Comparison of ENCODE assay signal across 8 cellular contexts in genomic region chr11:111765984-111766833, GRCh38. TPM values are rescaled to one million over a fixed set of nuclear protein-coding genes. Genes with fewer than 3 reads are reported as not detected.
DNase-seq lines count a peak whose midpoint lies in the region; ATAC-seq, FAIRE-seq and TF ChIP-seq lines count a peak whose summit lies in the region.

TSS of gene PPP2R1B (minus strand) at chr11:111766389. CDS start at chr11:111766361, 28 bp downstream.

- peak within 1 kb of the TSS; percentile 98 for H3K27ac Mint-ChIP-seq in WTC11

- no peaks in the 10 kb centered on the region for H3K9me3 ChIP-seq in A549
- no peaks in the 10 kb centered on the region for H3K9me3 ChIP-seq in spleen

- H3K27ac ChIP-seq in A549 (peak within 1 kb of the TSS; percentile 79 to 94), spleen (peak within 1 kb of the TSS; percentile 46 to 87 (median 80))

- intact Hi-C loops in spleen (cut with DNase I; ENCODE audit: low total_unique reads), result no loop called here

- peak within 1 kb of the TSS; percentile 99 for H3K4me2 ChIP-seq in A549

- H3K36me3 ChIP-seq in bronchial epithelial cell (ENCODE audit: control insufficient read depth, insufficient read depth, low read length) (peaks cover 5% of the 10 kb centered on the region), spleen (peaks cover 0 to 33% (median 19%) of the 10 kb centered on the region in 6 donors)

- TF ChIP-seq RAD21 in A549 (conservative IDR thresholded peaks at IDR 0.05 in 1 of 2, IDR thresholded peaks at IDR 0.05 in 1 of 2), result no peak

- peak; percentile 62 to 82 for DNase-seq in A549 (ENCODE audit: low read depth in 1 of 2, low spot score in 1 of 2)
- DNase-seq in NCI-H2196 (lab: John Stamatoyannopoulos, UW; ENCODE audit: unreplicated experiment), result peak; percentile 65
- peak; percentile 74 for DNase-seq in WTC11 (ENCODE audit: low spot score)
- DNase-seq in bronchial epithelial cell (ENCODE audit: low read depth), result peak; percentile 74
- DNase-seq in iPS-NIHi7 (ENCODE audit: extremely low spot score), result peak; percentile 97
- DNase-seq in spleen, result peak; percentile 94

- TF ChIP-seq CTCF in A549 (IDR thresholded peaks at IDR 0.05) (no peak), WTC11 (IDR thresholded peaks at IDR 0.05) (no peak), bronchial epithelial cell (IDR thresholded peaks at IDR 0.05; ENCODE audit: insufficient read depth, low read length, severe bottlenecking) (no peak), spleen (IDR thresholded peaks at IDR 0.05 in 8 of 11, conservative IDR thresholded peaks at IDR 0.05 in 3 of 11) (no peak)

- CTCF ChIA-PET in A549 (lab: Yijun Ruan, JAX) (interaction anchor here (0.7 to 5.9 kb wide), 7 partner anchors 12 to 180 kb away, joined by 3 to 49 read pairs (median 5); no protein-coding TSS in a partner anchor), WTC11 (lab: Charles Lee) (interaction anchor here (0.9 to 2.2 kb wide), 8 partner anchors 11 to 311 kb away, joined by 3 to 18 read pairs (median 6); partner anchors contain the start of gene ALG9)

- ATAC-seq in A549, result peak; percentile 96 to 97
- peak; percentile 90 for ATAC-seq in HG03066 (IDR thresholded peaks at IDR 0.05; ENCODE audit: low read depth, unreplicated experiment)
- ATAC-seq in WTC11, result peak; percentile 90

- H3K4me1 ChIP-seq in A549 (peaks cover 13% of the 10 kb centered on the region; the same call in 1 of the 3 replicates), spleen (peaks cover 8 to 54% (median 27%) of the 10 kb centered on the region in 6 donors)

- H3K27me3 ChIP-seq in bronchial epithelial cell (ENCODE audit: control insufficient read depth, insufficient read depth, low read length), result no peaks in the 10 kb centered on the region
- no peaks in the 10 kb centered on the region for H3K27me3 ChIP-seq in spleen (replicated peaks in 1 of 7)

- H3K36me3 Mint-ChIP-seq in WTC11, result peaks cover 34% of the 10 kb centered on the region

- FAIRE-seq in A549 (lab: Jason Lieb, UNC) (no peak), bronchial epithelial cell (lab: Jason Lieb, UNC) (no peak)

- peak; percentile 82 for TF ChIP-seq POLR2A in A549 (IDR thresholded peaks at IDR 0.05; ENCODE audit: low read length)
- TF ChIP-seq POLR2A in GM18526 (IDR thresholded peaks at IDR 0.05; ENCODE audit: extremely low read depth, insufficient read length), result peak; percentile 69
- TF ChIP-seq POLR2A in spleen (IDR thresholded peaks at IDR 0.05), result no peak

- H3K4me3 Mint-ChIP-seq in WTC11, result peak within 1 kb of the TSS; percentile 87

- no peak for TF ChIP-seq EP300 in A549 (IDR thresholded peaks at IDR 0.05)

- peak within 1 kb of the TSS; percentile 97 for H3K4me3 ChIP-seq in A549
- H3K4me3 ChIP-seq in bronchial epithelial cell (ENCODE audit: low read depth, low read length), result peak within 1 kb of the TSS; percentile 92
- H3K4me3 ChIP-seq in spleen, result peak within 1 kb of the TSS; percentile 87 to 98 (median 92)

- POLR2A ChIA-PET in A549 (lab: Yijun Ruan, JAX), result interaction anchor here (0.6 to 1.4 kb wide), 6 partner anchors 11 to 164 kb away, joined by 3 to 4 read pairs (median 4); no protein-coding TSS in a partner anchor
- POLR2A ChIA-PET in WTC11 (lab: Charles Lee), result interaction anchor here (0.8 to 1.4 kb wide), 9 partner anchors 11 to 227 kb away, joined by 3 to 6 read pairs (median 4); partner anchors contain the start of genes ALG9 and SIK2

- peaks cover 44% of the 10 kb centered on the region for H3K4me1 Mint-ChIP-seq in WTC11

- H3K27me3 Mint-ChIP-seq in WTC11 (ENCODE audit: low read depth), result no peaks in the 10 kb centered on the region

- no peaks in the 10 kb centered on the region for H3K9me3 Mint-ChIP-seq in WTC11

- WGBS in A549 (ENCODE audit: missing lambda C conversion rate), result 2% methylated on average over 15 of the region's 61 CpGs
- 0 to 2% (median 0%) methylated on average over 41 to 61 of the region's 61 CpGs for WGBS in spleen, 5 donors

TF ChIP-seq in A549, 52 proteins besides CTCF, POLR2A, EP300 and RAD21:
- TF ChIP-seq KDM5A (IDR thresholded peaks at IDR 0.05) (peak; percentile 42; the same call in 1 of the 2 replicates), PHF8 (IDR thresholded peaks at IDR 0.05; ENCODE audit: borderline replicate concordance, low read depth) (peak; percentile 52), BCL3 (IDR thresholded peaks at IDR 0.05) (peak; percentile 75; the same call in 1 of the 3 replicates), JUN (IDR thresholded peaks at IDR 0.05) (peak in 1 of 2 experiments; percentile 55; a peak in 2 of 5 replicates), ZC3H11A (IDR thresholded peaks at IDR 0.05) (no peak), GATA3 (IDR thresholded peaks at IDR 0.05; ENCODE audit: borderline replicate concordance) (0 out of 2 replicates have a peak, but pooled peaks have one; percentile 15)
- TF ChIP-seq, protein P1, sequence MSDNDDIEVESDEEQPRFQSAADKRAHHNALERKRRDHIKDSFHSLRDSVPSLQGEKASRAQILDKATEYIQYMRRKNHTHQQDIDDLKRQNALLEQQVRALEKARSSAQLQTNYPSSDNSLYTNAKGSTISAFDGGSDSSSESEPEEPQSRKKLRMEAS (IDR thresholded peaks at IDR 0.05), result peak; percentile 50
- TF ChIP-seq, protein P2, sequence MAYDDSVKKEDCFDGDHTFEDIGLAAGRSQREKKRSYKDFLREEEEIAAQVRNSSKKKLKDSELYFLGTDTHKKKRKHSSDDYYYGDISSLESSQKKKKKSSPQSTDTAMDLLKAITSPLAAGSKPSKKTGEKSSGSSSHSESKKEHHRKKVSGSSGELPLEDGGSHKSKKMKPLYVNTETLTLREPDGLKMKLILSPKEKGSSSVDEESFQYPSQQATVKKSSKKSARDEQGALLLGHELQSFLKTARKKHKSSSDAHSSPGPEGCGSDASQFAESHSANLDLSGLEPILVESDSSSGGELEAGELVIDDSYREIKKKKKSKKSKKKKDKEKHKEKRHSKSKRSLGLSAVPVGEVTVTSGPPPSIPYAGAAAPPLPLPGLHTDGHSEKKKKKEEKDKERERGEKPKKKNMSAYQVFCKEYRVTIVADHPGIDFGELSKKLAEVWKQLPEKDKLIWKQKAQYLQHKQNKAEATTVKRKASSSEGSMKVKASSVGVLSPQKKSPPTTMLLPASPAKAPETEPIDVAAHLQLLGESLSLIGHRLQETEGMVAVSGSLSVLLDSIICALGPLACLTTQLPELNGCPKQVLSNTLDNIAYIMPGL (CRISPR knock-in tag; IDR thresholded peaks at IDR 0.05; ENCODE audit: borderline replicate concordance), result no peak

TF ChIP-seq in WTC11, 78 proteins besides CTCF, POLR2A, EP300 and RAD21 (continues in another document):
- TF ChIP-seq, protein P3, sequence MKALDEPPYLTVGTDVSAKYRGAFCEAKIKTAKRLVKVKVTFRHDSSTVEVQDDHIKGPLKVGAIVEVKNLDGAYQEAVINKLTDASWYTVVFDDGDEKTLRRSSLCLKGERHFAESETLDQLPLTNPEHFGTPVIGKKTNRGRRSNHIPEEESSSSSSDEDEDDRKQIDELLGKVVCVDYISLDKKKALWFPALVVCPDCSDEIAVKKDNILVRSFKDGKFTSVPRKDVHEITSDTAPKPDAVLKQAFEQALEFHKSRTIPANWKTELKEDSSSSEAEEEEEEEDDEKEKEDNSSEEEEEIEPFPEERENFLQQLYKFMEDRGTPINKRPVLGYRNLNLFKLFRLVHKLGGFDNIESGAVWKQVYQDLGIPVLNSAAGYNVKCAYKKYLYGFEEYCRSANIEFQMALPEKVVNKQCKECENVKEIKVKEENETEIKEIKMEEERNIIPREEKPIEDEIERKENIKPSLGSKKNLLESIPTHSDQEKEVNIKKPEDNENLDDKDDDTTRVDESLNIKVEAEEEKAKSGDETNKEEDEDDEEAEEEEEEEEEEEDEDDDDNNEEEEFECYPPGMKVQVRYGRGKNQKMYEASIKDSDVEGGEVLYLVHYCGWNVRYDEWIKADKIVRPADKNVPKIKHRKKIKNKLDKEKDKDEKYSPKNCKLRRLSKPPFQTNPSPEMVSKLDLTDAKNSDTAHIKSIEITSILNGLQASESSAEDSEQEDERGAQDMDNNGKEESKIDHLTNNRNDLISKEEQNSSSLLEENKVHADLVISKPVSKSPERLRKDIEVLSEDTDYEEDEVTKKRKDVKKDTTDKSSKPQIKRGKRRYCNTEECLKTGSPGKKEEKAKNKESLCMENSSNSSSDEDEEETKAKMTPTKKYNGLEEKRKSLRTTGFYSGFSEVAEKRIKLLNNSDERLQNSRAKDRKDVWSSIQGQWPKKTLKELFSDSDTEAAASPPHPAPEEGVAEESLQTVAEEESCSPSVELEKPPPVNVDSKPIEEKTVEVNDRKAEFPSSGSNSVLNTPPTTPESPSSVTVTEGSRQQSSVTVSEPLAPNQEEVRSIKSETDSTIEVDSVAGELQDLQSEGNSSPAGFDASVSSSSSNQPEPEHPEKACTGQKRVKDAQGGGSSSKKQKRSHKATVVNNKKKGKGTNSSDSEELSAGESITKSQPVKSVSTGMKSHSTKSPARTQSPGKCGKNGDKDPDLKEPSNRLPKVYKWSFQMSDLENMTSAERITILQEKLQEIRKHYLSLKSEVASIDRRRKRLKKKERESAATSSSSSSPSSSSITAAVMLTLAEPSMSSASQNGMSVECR (CRISPR knock-in tag; IDR thresholded peaks at IDR 0.05; ENCODE audit: borderline replicate concordance), result peak; percentile 65; the same call in 1 of the 2 replicates
- TF ChIP-seq NFE2L1 (CRISPR knock-in tag; IDR thresholded peaks at IDR 0.05) (peak; percentile 45; the same call in 1 of the 2 replicates), ZNF121 (CRISPR knock-in tag; IDR thresholded peaks at IDR 0.05) (no peak), JAZF1 (CRISPR knock-in tag; IDR thresholded peaks at IDR 0.05) (no peak)
- TF ChIP-seq, protein P2 (CRISPR knock-in tag; IDR thresholded peaks at IDR 0.05), result peak; percentile 62; the same call in 1 of the 2 replicates

RNA-seq across cellular contexts. Expression of gene PPP2R1B, which starts in this region (rescaled TPM):
- polyA plus RNA-seq in A549 (2011; rRNA removed), result 24.7 and 26.3 TPM in 2 replicates
- polyA plus RNA-seq in A549 (2012; cell fraction: cytosol; rRNA removed), result 10.4 and 10.6 TPM in 2 replicates
- polyA plus RNA-seq in A549 (2012; cell fraction: nucleus; rRNA removed), result 7.3 and 11.7 TPM in 2 replicates
- polyA plus RNA-seq in A549 (2017; fragmentation: RNase III; extraction: RNeasy Plus Mini Kit Qiagen cat#74134 plus additional on column Dnase treatment), result 16.9 to 18.6 TPM (median 17.9 TPM) in 3 replicates
- polyA minus RNA-seq in A549 (2011; rRNA and poly(A)+ RNA removed), result 28.0 and 31.2 TPM in 2 replicates
- total RNA-seq in WTC11 (2021), result 74.5 to 87.7 TPM (median 75.2 TPM) in 3 replicates
- 26.1 and 27.8 TPM in 2 replicates for total RNA-seq in bronchial epithelial cell
- 10 to 100 TPM; 18.0 to 30.3 (median 27.1) TPM for total RNA-seq in spleen
- 1 to 10 TPM; 4.0 to 5.7 (median 5.0) TPM for polyA plus RNA-seq in spleen

Comparison
In these comparisons a context has a peak if more than half of its experiments do, and no peak if none do; other contexts are left out.
1. Peak in every context shown above with its lines: DNase-seq, ATAC-seq, H3K4me3 ChIP-seq and H3K27ac ChIP-seq.
2. POLR2A ChIP-seq: peak in A549 (single experiment) and GM18526 (single experiment); none in spleen (0 of 3).